Comparison of ENCODE assay signal across 1 cellular context in the genomic region with DNA sequence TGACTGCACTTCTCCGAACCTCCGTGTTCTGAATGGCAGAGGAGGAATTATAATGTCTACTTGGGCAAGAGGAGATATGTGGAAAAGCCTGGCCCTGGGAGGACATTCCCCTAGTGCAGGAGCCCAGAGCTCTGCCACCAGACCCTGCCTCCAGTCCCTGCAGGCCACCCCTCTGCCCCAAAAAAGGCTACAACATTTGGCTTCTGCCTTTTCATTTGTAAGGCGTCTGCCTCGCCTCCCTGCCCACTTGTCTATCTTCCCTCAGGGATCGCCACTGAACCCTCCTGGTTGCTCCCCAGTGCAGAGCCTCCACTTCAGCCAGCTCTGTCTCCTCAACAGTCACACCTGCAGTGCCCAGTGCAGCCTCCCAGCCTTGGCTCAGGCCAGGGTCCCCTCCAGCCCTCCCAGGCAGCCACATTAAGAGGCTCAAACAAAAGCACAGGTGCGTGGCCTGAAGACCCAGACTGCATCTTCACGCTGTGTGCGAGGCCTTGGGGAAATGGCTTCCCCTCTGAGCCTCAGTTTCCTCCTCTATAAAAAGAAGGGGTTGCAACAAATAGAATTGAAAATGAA.
TF ChIP-seq lines count a peak whose summit lies in the region.

No MANE protein-coding gene starts in this region.

TF ChIP-seq in GM23338, 12 proteins besides CTCF, POLR2A, EP300 and RAD21 (continued from another document):
- TF ChIP-seq, protein P1, sequence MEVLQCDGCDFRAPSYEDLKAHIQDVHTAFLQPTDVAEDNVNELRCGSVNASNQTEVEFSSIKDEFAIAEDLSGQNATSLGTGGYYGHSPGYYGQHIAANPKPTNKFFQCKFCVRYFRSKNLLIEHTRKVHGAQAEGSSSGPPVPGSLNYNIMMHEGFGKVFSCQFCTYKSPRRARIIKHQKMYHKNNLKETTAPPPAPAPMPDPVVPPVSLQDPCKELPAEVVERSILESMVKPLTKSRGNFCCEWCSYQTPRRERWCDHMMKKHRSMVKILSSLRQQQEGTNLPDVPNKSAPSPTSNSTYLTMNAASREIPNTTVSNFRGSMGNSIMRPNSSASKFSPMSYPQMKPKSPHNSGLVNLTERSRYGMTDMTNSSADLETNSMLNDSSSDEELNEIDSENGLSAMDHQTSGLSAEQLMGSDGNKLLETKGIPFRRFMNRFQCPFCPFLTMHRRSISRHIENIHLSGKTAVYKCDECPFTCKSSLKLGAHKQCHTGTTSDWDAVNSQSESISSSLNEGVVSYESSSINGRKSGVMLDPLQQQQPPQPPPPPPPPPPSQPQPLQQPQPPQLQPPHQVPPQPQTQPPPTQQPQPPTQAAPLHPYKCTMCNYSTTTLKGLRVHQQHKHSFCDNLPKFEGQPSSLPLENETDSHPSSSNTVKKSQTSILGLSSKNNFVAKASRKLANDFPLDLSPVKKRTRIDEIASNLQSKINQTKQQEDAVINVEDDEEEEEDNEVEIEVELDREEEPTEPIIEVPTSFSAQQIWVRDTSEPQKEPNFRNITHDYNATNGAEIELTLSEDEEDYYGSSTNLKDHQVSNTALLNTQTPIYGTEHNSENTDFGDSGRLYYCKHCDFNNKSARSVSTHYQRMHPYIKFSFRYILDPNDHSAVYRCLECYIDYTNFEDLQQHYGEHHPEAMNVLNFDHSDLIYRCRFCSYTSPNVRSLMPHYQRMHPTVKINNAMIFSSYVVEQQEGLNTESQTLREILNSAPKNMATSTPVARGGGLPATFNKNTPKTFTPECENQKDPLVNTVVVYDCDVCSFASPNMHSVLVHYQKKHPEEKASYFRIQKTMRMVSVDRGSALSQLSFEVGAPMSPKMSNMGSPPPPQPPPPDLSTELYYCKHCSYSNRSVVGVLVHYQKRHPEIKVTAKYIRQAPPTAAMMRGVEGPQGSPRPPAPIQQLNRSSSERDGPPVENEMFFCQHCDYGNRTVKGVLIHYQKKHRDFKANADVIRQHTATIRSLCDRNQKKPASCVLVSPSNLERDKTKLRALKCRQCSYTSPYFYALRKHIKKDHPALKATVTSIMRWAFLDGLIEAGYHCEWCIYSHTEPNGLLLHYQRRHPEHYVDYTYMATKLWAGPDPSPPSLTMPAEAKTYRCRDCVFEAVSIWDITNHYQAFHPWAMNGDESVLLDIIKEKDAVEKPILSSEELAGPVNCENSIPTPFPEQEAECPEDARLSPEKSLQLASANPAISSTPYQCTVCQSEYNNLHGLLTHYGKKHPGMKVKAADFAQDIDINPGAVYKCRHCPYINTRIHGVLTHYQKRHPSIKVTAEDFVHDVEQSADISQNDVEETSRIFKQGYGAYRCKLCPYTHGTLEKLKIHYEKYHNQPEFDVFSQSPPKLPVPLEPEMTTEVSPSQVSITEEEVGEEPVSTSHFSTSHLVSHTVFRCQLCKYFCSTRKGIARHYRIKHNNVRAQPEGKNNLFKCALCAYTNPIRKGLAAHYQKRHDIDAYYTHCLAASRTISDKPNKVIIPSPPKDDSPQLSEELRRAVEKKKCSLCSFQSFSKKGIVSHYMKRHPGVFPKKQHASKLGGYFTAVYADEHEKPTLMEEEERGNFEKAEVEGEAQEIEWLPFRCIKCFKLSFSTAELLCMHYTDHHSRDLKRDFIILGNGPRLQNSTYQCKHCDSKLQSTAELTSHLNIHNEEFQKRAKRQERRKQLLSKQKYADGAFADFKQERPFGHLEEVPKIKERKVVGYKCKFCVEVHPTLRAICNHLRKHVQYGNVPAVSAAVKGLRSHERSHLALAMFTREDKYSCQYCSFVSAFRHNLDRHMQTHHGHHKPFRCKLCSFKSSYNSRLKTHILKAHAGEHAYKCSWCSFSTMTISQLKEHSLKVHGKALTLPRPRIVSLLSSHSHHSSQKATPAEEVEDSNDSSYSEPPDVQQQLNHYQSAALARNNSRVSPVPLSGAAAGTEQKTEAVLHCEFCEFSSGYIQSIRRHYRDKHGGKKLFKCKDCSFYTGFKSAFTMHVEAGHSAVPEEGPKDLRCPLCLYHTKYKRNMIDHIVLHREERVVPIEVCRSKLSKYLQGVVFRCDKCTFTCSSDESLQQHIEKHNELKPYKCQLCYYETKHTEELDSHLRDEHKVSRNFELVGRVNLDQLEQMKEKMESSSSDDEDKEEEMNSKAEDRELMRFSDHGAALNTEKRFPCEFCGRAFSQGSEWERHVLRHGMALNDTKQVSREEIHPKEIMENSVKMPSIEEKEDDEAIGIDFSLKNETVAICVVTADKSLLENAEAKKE (CRISPR knock-in tag; IDR thresholded peaks at IDR 0.05) = no peak
- TF ChIP-seq ZNF114 (CRISPR knock-in tag; IDR thresholded peaks at IDR 0.05) (no peak), JUNB (IDR thresholded peaks at IDR 0.05; ENCODE audit: unreplicated experiment) (no peak), CREB1 (CRISPR knock-in tag; IDR thresholded peaks at IDR 0.05; ENCODE audit: low read depth) (no peak), STAT1 (IDR thresholded peaks at IDR 0.05; ENCODE audit: unreplicated experiment) (no peak), EZH2 (IDR thresholded peaks at IDR 0.05; ENCODE audit: low read depth, unreplicated experiment) (no peak), EZH2phosphoT487 (IDR thresholded peaks at IDR 0.05; ENCODE audit: unreplicated experiment) (no peak), NANOG (IDR thresholded peaks at IDR 0.05; ENCODE audit: borderline replicate concordance) (no peak), POLR2AphosphoS5 (IDR thresholded peaks at IDR 0.05; ENCODE audit: low read depth) (no peak)
- TF ChIP-seq, protein P2, sequence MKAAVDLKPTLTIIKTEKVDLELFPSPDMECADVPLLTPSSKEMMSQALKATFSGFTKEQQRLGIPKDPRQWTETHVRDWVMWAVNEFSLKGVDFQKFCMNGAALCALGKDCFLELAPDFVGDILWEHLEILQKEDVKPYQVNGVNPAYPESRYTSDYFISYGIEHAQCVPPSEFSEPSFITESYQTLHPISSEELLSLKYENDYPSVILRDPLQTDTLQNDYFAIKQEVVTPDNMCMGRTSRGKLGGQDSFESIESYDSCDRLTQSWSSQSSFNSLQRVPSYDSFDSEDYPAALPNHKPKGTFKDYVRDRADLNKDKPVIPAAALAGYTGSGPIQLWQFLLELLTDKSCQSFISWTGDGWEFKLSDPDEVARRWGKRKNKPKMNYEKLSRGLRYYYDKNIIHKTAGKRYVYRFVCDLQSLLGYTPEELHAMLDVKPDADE (IDR thresholded peaks at IDR 0.05) = no peak
